ENCODE assay signal across 20 cellular contexts in the genomic region with DNA sequence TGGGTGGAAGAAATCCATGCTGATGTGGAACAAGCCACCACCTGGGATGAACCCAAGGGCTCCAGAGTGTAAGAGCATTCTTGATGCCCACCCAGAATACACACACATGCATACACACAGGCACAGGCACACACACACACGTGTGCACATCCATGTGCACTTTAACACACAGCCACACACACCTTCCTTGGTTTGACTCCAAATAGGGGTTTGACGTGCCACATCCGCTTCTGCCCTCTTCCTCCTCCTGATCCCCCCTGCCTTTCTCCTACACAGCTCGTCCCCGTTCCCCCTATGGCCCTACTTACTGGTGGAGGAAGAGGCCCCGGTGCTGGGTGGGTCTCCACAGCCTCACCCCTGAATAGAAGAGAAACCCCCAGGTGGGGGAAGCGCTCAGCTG. TPM values are rescaled to one million over a fixed set of nuclear protein-coding genes. Genes with fewer than 3 reads are reported as not detected.
A peak's percentile ranks its signal among the peaks of the same experiment; 100 is the strongest.
DNase-seq lines count a peak whose midpoint lies in the region; ATAC-seq and TF ChIP-seq lines count a peak whose summit lies in the region.
"Had no signal": no experiment of that assay in that cellular context is flagged by ENCODE, and none has a peak within 500 bp of the region (broad histone marks: within the 10 kb centered on the region; RNA-seq: fewer than 3 reads in every experiment).

No MANE protein-coding gene starts in this region.

- H3K9me3 ChIP-seq in BLaER1 treated with 17β-estradiol and CSF1 and Interleukin-3, amounts not matched to agents 10 nM and 100 nM (replicated peaks in 1 of 11): no peaks in the 10 kb centered on the region
- H3K9me3 ChIP-seq in T-helper 17 cell (ENCODE audit: control insufficient read depth, low read length, poor library complexity, severe bottlenecking) (no peaks in the 10 kb centered on the region), MG63 (no peaks in the 10 kb centered on the region)
- H3K9me3 ChIP-seq: pancreas, sigmoid colon, SK-N-SH had no signal

- peak overlapping the region; percentile 88 for H3K4me3 Mint-ChIP-seq in T-helper 17 cell

- TF ChIP-seq CTCF in GM12865 (IDR thresholded peaks at IDR 0.05; ENCODE audit: insufficient read depth, low read depth, low read length, missing control alignments): no peak

- ATAC-seq in T-helper 17 cell (peak; percentile 46), esophagus mucosa (peak; percentile 17), HG02870 (IDR thresholded peaks at IDR 0.05; ENCODE audit: unreplicated experiment) (no peak)

- peaks cover 24 to 35% (median 31%) of the 10 kb centered on the region in 10 experiments for H3K4me1 ChIP-seq in BLaER1 treated with 17β-estradiol and CSF1 and Interleukin-3, amounts not matched to agents 10 nM and 100 nM
- H3K4me1 ChIP-seq: pancreas, sigmoid colon had no signal

- no peaks in the 10 kb centered on the region for H3K27me3 ChIP-seq in BLaER1 treated with 17β-estradiol and CSF1 and Interleukin-3, amounts not matched to agents 10 nM and 100 nM
- no peaks in the 10 kb centered on the region for H3K27me3 ChIP-seq in MG63
- H3K27me3 ChIP-seq: pancreas had no signal

- H3K4me3 ChIP-seq in BLaER1 treated with 17β-estradiol and CSF1 and Interleukin-3, amounts not matched to agents 10 nM and 100 nM: peak overlapping the region in 3 of 10 experiments; percentile 5 to 29 (median 6); a peak in 5 of 20 replicates
- H3K4me3 ChIP-seq in GM12865 (ENCODE audit: low read depth, low read length) (no peak overlapping the region), MG63 (no peak overlapping the region)
- H3K4me3 ChIP-seq: pancreas, PC-9, sigmoid colon had no signal

- peaks cover 28% of the 10 kb centered on the region for H3K4me1 Mint-ChIP-seq in T-helper 17 cell

- DNase-seq in GM12865 (ENCODE audit: low read depth) (peak; percentile 29), T-helper 17 cell (no peak), MG63 (no peak), NCI-H226 (no peak), globus pallidus (ENCODE audit: low spot score) (no peak)
- DNase-seq: amniotic stem cell, cerebellar nuclear complex, DMS 273 treated with DMSO at 0.1 percent for 48 hours, HCEC 1CT, left colon, NCI-H187 treated with DMSO at 0.1 percent for 48 hours, NCI-H526, pancreas, PC-9, sigmoid colon, SK-N-SH had no signal

- H3K27me3 Mint-ChIP-seq in T-helper 17 cell: no peaks in the 10 kb centered on the region

- H3K27ac Mint-ChIP-seq in T-helper 17 cell: peak overlapping the region; percentile 81

- peak overlapping the region in 9 of 11 experiments; percentile 8 to 60 (median 52); a peak in 12 of 22 replicates for H3K9ac ChIP-seq in BLaER1 treated with 17β-estradiol and CSF1 and Interleukin-3, amounts not matched to agents 10 nM and 100 nM
- H3K9ac ChIP-seq: SK-N-SH had no signal

- peaks cover 3% of the 10 kb centered on the region for H3K36me3 Mint-ChIP-seq in T-helper 17 cell (ENCODE audit: low read depth)

- H3K36me3 ChIP-seq in BLaER1 treated with 17β-estradiol and CSF1 and Interleukin-3, amounts not matched to agents 10 nM and 100 nM: no peaks in the 10 kb centered on the region
- no peaks in the 10 kb centered on the region for H3K36me3 ChIP-seq in MG63
- H3K36me3 ChIP-seq: pancreas, sigmoid colon had no signal

- no peaks in the 10 kb centered on the region for H4K20me1 ChIP-seq in BLaER1 treated with 17β-estradiol and CSF1 and Interleukin-3, amounts not matched to agents 10 nM and 100 nM

- H3K27ac ChIP-seq in BLaER1 treated with 17β-estradiol and CSF1 and Interleukin-3, amounts not matched to agents 10 nM and 100 nM: peak overlapping the region in 9 of 11 experiments; percentile 47 to 79 (median 73); a peak in 18 of 22 replicates
- H3K27ac ChIP-seq: pancreas, PC-9, sigmoid colon had no signal

- H3K4me2 ChIP-seq in BLaER1 treated with 17β-estradiol and CSF1 and Interleukin-3, amounts not matched to agents 10 nM and 100 nM: peak overlapping the region; percentile 58 to 92 (median 85)
- H3K4me2 ChIP-seq: PC-9, SK-N-SH had no signal

RNA-seq across cellular contexts. Expression of a gene that starts 16.0 kb away (rescaled TPM):
- total RNA-seq in T-helper 17 cell: not detected
- total RNA-seq in esophagus mucosa: not detected
- total RNA-seq in MG63 (2014; rRNA removed; shearing (Covaris generic); ENCODE audit: low replicate concordance): not detected in 2 replicates
- total RNA-seq: left colon, MCF 10A, PC-9, sigmoid colon had no signal

RNA-seq across cellular contexts. Expression of a gene that starts 19.3 kb away (rescaled TPM):
- 100 to 1,000 TPM; 107 to 108 TPM for total RNA-seq in T-helper 17 cell
- 38.1 TPM for total RNA-seq in esophagus mucosa
- total RNA-seq in MG63 (2014; rRNA removed; shearing (Covaris generic); ENCODE audit: low replicate concordance): 42.4 and 86.0 TPM in 2 replicates

RNA-seq across cellular contexts. Expression of a gene that starts 54.2 kb away (rescaled TPM):
- total RNA-seq in T-helper 17 cell (100 to 1,000 TPM; 123 to 133 TPM), esophagus mucosa (89.9 TPM)
- total RNA-seq in MG63 (2014; rRNA removed; shearing (Covaris generic); ENCODE audit: low replicate concordance): 81.1 and 101 TPM in 2 replicates
